17 cellular contexts compared by ENCODE assay signal in genomic region chr6:15682965-15683822, GRCh38. TPM values are rescaled to one million over a fixed set of nuclear protein-coding genes. Genes with fewer than 3 reads are reported as not detected.
A peak's percentile ranks its signal among the peaks of the same experiment; 100 is the strongest.
DNase-seq lines count a peak whose midpoint lies in the region; ATAC-seq, FAIRE-seq and TF ChIP-seq lines count a peak whose summit lies in the region.
"Had no signal": no experiment of that assay in that cellular context is flagged by ENCODE, and none has a peak within 500 bp of the region (broad histone marks: within the 10 kb centered on the region; RNA-seq: fewer than 3 reads in every experiment).

No MANE protein-coding gene starts in this region.

- ATAC-seq in HG03159 (IDR thresholded peaks at IDR 0.05; ENCODE audit: unreplicated experiment): peak; percentile 63
- peak; percentile 75 for ATAC-seq in mucosa of descending colon
- no peak for ATAC-seq in stimulated activated naive CD8-positive, alpha-beta T cell treated with anti-CD3 and anti-CD28 coated beads, Interleukin-15, amount 100 ng/mL, for 72 hours
- no peak for ATAC-seq in right cardiac atrium
- ATAC-seq: stimulated activated effector memory CD8-positive, alpha-beta T cell treated with anti-CD3 and anti-CD28 coated beads, Interleukin-12 subunit alpha, Interleukin-12 subunit beta, amount 100 ng/mL, for 72 hours; upper lobe of right lung had no signal

- 81% methylated on average over 7 of the region's 7 CpGs for WGBS in right cardiac atrium

- no peaks in the 10 kb centered on the region for H3K4me1 Mint-ChIP-seq in stimulated activated naive CD8-positive, alpha-beta T cell treated with anti-CD3 and anti-CD28 coated beads, Interleukin-15, amount 100 ng/mL, for 72 hours
- H3K4me1 Mint-ChIP-seq: stimulated activated effector memory CD8-positive, alpha-beta T cell treated with anti-CD3 and anti-CD28 coated beads, Interleukin-12 subunit alpha, Interleukin-12 subunit beta, amount 100 ng/mL, for 72 hours had no signal

- intact Hi-C loops in mucosa of descending colon (cut with DNase I, micrococcal nuclease): no loop called here
- intact Hi-C loops in right cardiac atrium (cut with DNase I): no loop called here

- DNase-seq in GM12891 (ENCODE audit: insufficient read length, low spot score): no peak
- peak; percentile 36 for DNase-seq in SK-N-DZ (ENCODE audit: low spot score)
- peak in 2 of 3 donors; percentile 35 to 41 for DNase-seq in mucosa of descending colon
- no peak for DNase-seq in stimulated activated CD4-positive, alpha-beta T cell treated with anti-CD3 and anti-CD28 coated beads, Interleukin-4, amount 100 ng/mL, for 1 hour
- no peak for DNase-seq in stimulated activated naive CD8-positive, alpha-beta T cell treated with anti-CD3 and anti-CD28 coated beads, Interleukin-15, amount 100 ng/mL, for 72 hours
- DNase-seq in right cardiac atrium: no peak
- DNase-seq in NCI-H2081 (lab: John Stamatoyannopoulos, UW): no peak
- DNase-seq: activated gamma-delta T cell, cortex of kidney, H9, NCI-H526 treated with DMSO at 0.1 percent for 48 hours, upper lobe of right lung had no signal

- no peak for FAIRE-seq in GM12891 (lab: Jason Lieb, UNC)
- FAIRE-seq: astrocyte had no signal

- TF ChIP-seq POLR2A in GM12891 (IDR thresholded peaks at IDR 0.05; ENCODE audit: low read depth, low read length): no peak

- no peak overlapping the region for H3K27ac ChIP-seq in right cardiac atrium (ENCODE audit: low read length)
- H3K27ac ChIP-seq: epithelial cell of prostate, upper lobe of right lung, VCaP had no signal

- no peaks in the 10 kb centered on the region for H3K36me3 ChIP-seq in mucosa of descending colon (ENCODE audit: low read depth)
- H3K36me3 ChIP-seq: upper lobe of right lung had no signal

- H3K4me1 ChIP-seq in mucosa of descending colon (ENCODE audit: low read depth): peaks cover 3% of the 10 kb centered on the region
- no peaks in the 10 kb centered on the region for H3K4me1 ChIP-seq in right cardiac atrium (ENCODE audit: control insufficient read depth, insufficient read depth, low read length)
- H3K4me1 ChIP-seq: upper lobe of right lung had no signal

- H3K27me3 ChIP-seq in right cardiac atrium (ENCODE audit: control insufficient read depth, insufficient read depth): no peaks in the 10 kb centered on the region
- H3K27me3 ChIP-seq: upper lobe of right lung had no signal

- no peak for TF ChIP-seq CTCF in mucosa of descending colon (IDR thresholded peaks at IDR 0.05)

- H3K27me3 Mint-ChIP-seq in stimulated activated naive CD8-positive, alpha-beta T cell treated with anti-CD3 and anti-CD28 coated beads, Interleukin-15, amount 100 ng/mL, for 72 hours: no peaks in the 10 kb centered on the region

- H3K4me3 ChIP-seq in mucosa of descending colon (no peak overlapping the region), right cardiac atrium (ENCODE audit: low read length) (no peak overlapping the region)
- H3K4me3 ChIP-seq: upper lobe of right lung had no signal

- no peak overlapping the region for H3K4me3 Mint-ChIP-seq in stimulated activated naive CD8-positive, alpha-beta T cell treated with anti-CD3 and anti-CD28 coated beads, Interleukin-15, amount 100 ng/mL, for 72 hours
- H3K4me3 Mint-ChIP-seq: H9; stimulated activated effector memory CD8-positive, alpha-beta T cell treated with anti-CD3 and anti-CD28 coated beads, Interleukin-12 subunit alpha, Interleukin-12 subunit beta, amount 100 ng/mL, for 72 hours had no signal

- no peak overlapping the region for H3K27ac Mint-ChIP-seq in stimulated activated naive CD8-positive, alpha-beta T cell treated with anti-CD3 and anti-CD28 coated beads, Interleukin-15, amount 100 ng/mL, for 72 hours
- H3K27ac Mint-ChIP-seq: H9; stimulated activated effector memory CD8-positive, alpha-beta T cell treated with anti-CD3 and anti-CD28 coated beads, Interleukin-12 subunit alpha, Interleukin-12 subunit beta, amount 100 ng/mL, for 72 hours had no signal

- H3K9me3 ChIP-seq in mucosa of descending colon: no peaks in the 10 kb centered on the region
- H3K9me3 ChIP-seq in right cardiac atrium (ENCODE audit: control insufficient read depth, low read length): no peaks in the 10 kb centered on the region
- H3K9me3 ChIP-seq: upper lobe of right lung had no signal

- H3K9me3 Mint-ChIP-seq in stimulated activated naive CD8-positive, alpha-beta T cell treated with anti-CD3 and anti-CD28 coated beads, Interleukin-15, amount 100 ng/mL, for 72 hours: no peaks in the 10 kb centered on the region
- H3K9me3 Mint-ChIP-seq: stimulated activated effector memory CD8-positive, alpha-beta T cell treated with anti-CD3 and anti-CD28 coated beads, Interleukin-12 subunit alpha, Interleukin-12 subunit beta, amount 100 ng/mL, for 72 hours had no signal

TF ChIP-seq in GM12891, 5 proteins besides CTCF, POLR2A, EP300 and RAD21:
- no peak for TF ChIP-seq PAX5 (IDR thresholded peaks at IDR 0.05; ENCODE audit: insufficient read depth, low read length, severe bottlenecking)
- peak; percentile 93 for TF ChIP-seq SPI1 (IDR thresholded peaks at IDR 0.05; ENCODE audit: low read depth, low read length)

RNA-seq across cellular contexts. Expression of gene DTNBP1, which starts 20.4 kb away (rescaled TPM):
- polyA plus RNA-seq in GM12891 (2012; ENCODE audit: low read depth, missing spikeins): 19.3 TPM
- 7.1 and 10.8 TPM in 2 replicates for polyA plus RNA-seq in SK-N-DZ (2014; cell fraction: cytosol; rRNA removed)
- 6.8 and 21.8 TPM in 2 replicates for polyA plus RNA-seq in SK-N-DZ (2014; cell fraction: nucleus; rRNA removed)
- 10 to 100 TPM; 19.6 to 31.8 (median 25.0) TPM for total RNA-seq in mucosa of descending colon
- 10 to 100 TPM; 18.9 to 34.0 (median 26.7) TPM for total RNA-seq in right cardiac atrium
- 17.2 TPM for polyA plus RNA-seq in right cardiac atrium

Comparison
In these comparisons a context has a peak if more than half of its experiments do, and no peak if none do; other contexts are left out.
1. DNase-seq: peak in SK-N-DZ (single experiment) and mucosa of descending colon (2 of 3); none in GM12891 (single experiment), stimulated activated CD4-positive, alpha-beta T cell treated with anti-CD3 and anti-CD28 coated beads, Interleukin-4, amount 100 ng/mL, for 1 hour (single experiment), stimulated activated naive CD8-positive, alpha-beta T cell treated with anti-CD3 and anti-CD28 coated beads, Interleukin-15, amount 100 ng/mL, for 72 hours (0 of 2), right cardiac atrium (0 of 3) and NCI-H2081 (0 of 2).
2. ATAC-seq: peak in HG03159 (single experiment) and mucosa of descending colon (single experiment); none in stimulated activated naive CD8-positive, alpha-beta T cell treated with anti-CD3 and anti-CD28 coated beads, Interleukin-15, amount 100 ng/mL, for 72 hours (single experiment) and right cardiac atrium (0 of 2).